In the genomic region with DNA sequence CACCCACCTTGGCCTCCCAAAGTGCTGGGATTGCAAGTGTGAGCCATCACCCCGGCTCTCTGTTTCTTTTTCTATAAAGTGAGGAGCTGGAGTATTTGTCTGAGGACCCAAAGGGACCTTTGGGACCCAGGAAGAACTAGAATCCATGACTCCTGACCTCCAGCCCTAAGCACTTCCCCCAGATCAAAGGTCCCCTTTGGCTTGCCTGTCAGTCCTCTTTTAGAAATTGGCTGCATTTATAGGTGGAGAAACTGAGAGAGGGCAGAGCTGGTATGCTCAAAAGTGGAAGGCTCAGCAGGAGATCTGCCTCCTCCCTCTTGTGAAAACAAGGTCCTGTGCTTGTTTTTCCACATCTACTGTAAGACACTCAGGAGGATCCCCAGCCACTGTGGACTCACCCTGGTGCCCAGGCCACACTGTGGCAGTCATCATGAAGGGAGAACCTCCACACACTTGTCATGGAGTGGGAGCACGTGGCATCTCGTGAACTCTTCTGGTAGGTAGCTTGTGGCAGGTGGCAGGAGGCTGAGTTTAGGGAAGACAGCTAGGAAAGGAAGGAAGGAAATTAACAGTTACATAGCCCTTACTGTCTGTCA, we compare ENCODE assay signal across 15 cellular contexts. TPM values are rescaled to one million over a fixed set of nuclear protein-coding genes. Genes with fewer than 3 reads are reported as not detected.
DNase-seq lines count a peak whose midpoint lies in the region; ATAC-seq and TF ChIP-seq lines count a peak whose summit lies in the region.
"Had no signal": no experiment of that assay in that cellular context is flagged by ENCODE, and none has a peak within 500 bp of the region (broad histone marks: within the 10 kb centered on the region; RNA-seq: fewer than 3 reads in every experiment).

No MANE protein-coding gene starts in this region.

- no peaks in the 10 kb centered on the region for H4K20me1 ChIP-seq in GM23338 (replicated peaks; ENCODE audit: insufficient read depth)

- no peaks in the 10 kb centered on the region for H3K9me2 ChIP-seq in GM23338 (ENCODE audit: insufficient read depth)

- ATAC-seq in GM23338 = no peak
- ATAC-seq in esophagus mucosa = peak; percentile 23
- ATAC-seq in HG02798 (IDR thresholded peaks at IDR 0.05; ENCODE audit: poor library complexity, unreplicated experiment) = no peak
- ATAC-seq in GM21381 (IDR thresholded peaks at IDR 0.05; ENCODE audit: unreplicated experiment) = no peak
- ATAC-seq: CD8-positive, alpha-beta T cell; GM12878 had no signal

- peaks cover 8% of the 10 kb centered on the region for H3K27me3 Mint-ChIP-seq in GM23338 (ENCODE audit: insufficient read depth, low read depth, poor library complexity)
- H3K27me3 Mint-ChIP-seq in osteocyte (ENCODE audit: unreplicated experiment) = no peaks in the 10 kb centered on the region

- no peak overlapping the region for H3K4me2 ChIP-seq in GM23338

- no peak for DNase-seq in GM23338 (ENCODE audit: low spot score)
- DNase-seq in mucosa of gallbladder (ENCODE audit: low spot score) = peak; percentile 6
- no peak for DNase-seq in osteocyte (ENCODE audit: extremely low spot score, unreplicated experiment)
- DNase-seq in NAMALWA (ENCODE audit: low spot score) = no peak
- DNase-seq in GF-D8 (lab: John Stamatoyannopoulos, UW) = no peak
- DNase-seq: Caco-2; CD8-positive, alpha-beta T cell; GOT3; H9 had no signal

- H3K9me3 Mint-ChIP-seq in GM23338 (peaks cover 4% of the 10 kb centered on the region; the same call in 1 of the 3 replicates), osteocyte (ENCODE audit: unreplicated experiment) (no peaks in the 10 kb centered on the region)
- H3K9me3 Mint-ChIP-seq: CD8-positive, alpha-beta T cell had no signal

- no peak overlapping the region for H2AFZ ChIP-seq in GM23338

- peaks cover 2% of the 10 kb centered on the region; the same call in 1 of the 3 replicates for H3K36me3 Mint-ChIP-seq in GM23338 (ENCODE audit: low read depth)
- peaks cover 2% of the 10 kb centered on the region for H3K36me3 Mint-ChIP-seq in osteocyte (ENCODE audit: unreplicated experiment)
- H3K36me3 Mint-ChIP-seq: CD14-positive monocyte had no signal

- no peak overlapping the region for H3K4me3 Mint-ChIP-seq in GM23338
- H3K4me3 Mint-ChIP-seq in osteocyte (ENCODE audit: unreplicated experiment) = no peak overlapping the region
- H3K4me3 Mint-ChIP-seq: CD14-positive monocyte; CD8-positive, alpha-beta T cell; H9 had no signal

- H3K79me2 ChIP-seq in GM23338 (replicated peaks; ENCODE audit: insufficient read depth) = no peaks in the 10 kb centered on the region

- H3K4me1 Mint-ChIP-seq in GM23338 (0 out of 3 replicates have a peak, but pooled peaks cover 3% of the 10 kb centered on the region), osteocyte (ENCODE audit: unreplicated experiment) (peaks cover 29% of the 10 kb centered on the region)

- 0 out of 2 replicates have a peak overlapping the region, but pooled peaks have one; percentile 26 for H3K27ac Mint-ChIP-seq in GM23338
- H3K27ac Mint-ChIP-seq in osteocyte (ENCODE audit: unreplicated experiment) = peak overlapping the region; percentile 93
- H3K27ac Mint-ChIP-seq: CD8-positive, alpha-beta T cell had no signal

- no peaks in the 10 kb centered on the region for H3K4me1 ChIP-seq in GM23338 (ENCODE audit: insufficient read depth)
- H3K4me1 ChIP-seq: Caco-2 had no signal

- H3K36me3 ChIP-seq in GM23338 (ENCODE audit: insufficient read depth) = no peaks in the 10 kb centered on the region

- TF ChIP-seq CTCF in GM23338 (conservative IDR thresholded peaks at IDR 0.05; ENCODE audit: low read depth in 2 of 2) (no peak), osteocyte (IDR thresholded peaks at IDR 0.05) (no peak)

- H3K4me3 ChIP-seq in GM23338 = no peak overlapping the region
- H3K4me3 ChIP-seq: GM12878 had no signal

- no peak overlapping the region for H3K27ac ChIP-seq in GM23338 (ENCODE audit: low read depth)
- H3K27ac ChIP-seq: 22Rv1 had no signal

- H3K27me3 ChIP-seq in GM23338 (ENCODE audit: insufficient read depth) = no peaks in the 10 kb centered on the region

- H3F3A ChIP-seq in GM23338 (replicated peaks; ENCODE audit: low read depth) = no peaks in the 10 kb centered on the region

TF ChIP-seq in GM23338, 12 proteins besides CTCF, POLR2A, EP300 and RAD21:
- no peak for TF ChIP-seq ZNF114 (CRISPR knock-in tag; IDR thresholded peaks at IDR 0.05)
- TF ChIP-seq JUNB (IDR thresholded peaks at IDR 0.05; ENCODE audit: unreplicated experiment) = no peak
- no peak for TF ChIP-seq CREB1 (CRISPR knock-in tag; IDR thresholded peaks at IDR 0.05; ENCODE audit: low read depth)

RNA-seq across cellular contexts. Expression of gene PLEKHA7, which starts 12.4 kb away (rescaled TPM):
- total RNA-seq in GM23338 (2014; rRNA removed; shearing (Covaris generic)) = 12.9 and 15.8 TPM in 2 replicates
- 8.1 and 9.7 TPM in 2 replicates for polyA plus RNA-seq in GM23338 (2016; fragmentation: Nextera tagmentation; extraction: Ambion mirVana)
- total RNA-seq in esophagus mucosa = 48.2 TPM
- 60.9 TPM for total RNA-seq in mucosa of gallbladder
- 14.9 and 15.6 TPM in 2 replicates for total RNA-seq in osteocyte

RNA-seq across cellular contexts. Expression of gene RPS13, which starts 50.9 kb away (rescaled TPM):
- 1,155 and 1,211 TPM in 2 replicates for total RNA-seq in GM23338 (2014; rRNA removed; shearing (Covaris generic))
- 1,691 and 1,717 TPM in 2 replicates for polyA plus RNA-seq in GM23338 (2016; fragmentation: Nextera tagmentation; extraction: Ambion mirVana)
- total RNA-seq in esophagus mucosa (952 TPM), mucosa of gallbladder (703 TPM), osteocyte (981 and 1,003 TPM in 2 replicates)
